20 cellular contexts compared by ENCODE assay signal in genomic region chr3:129101370-129102138, GRCh38. TPM values are rescaled to one million over a fixed set of nuclear protein-coding genes. Genes with fewer than 3 reads are reported as not detected.
DNase-seq lines count a peak whose midpoint lies in the region; ATAC-seq and TF ChIP-seq lines count a peak whose summit lies in the region.
"Had no signal": no experiment of that assay in that cellular context is flagged by ENCODE, and none has a peak within 500 bp of the region (broad histone marks: within the 10 kb centered on the region; RNA-seq: fewer than 3 reads in every experiment).

No MANE protein-coding gene starts in this region.

- ATAC-seq in activated CD4-positive, alpha-beta T cell treated with anti-CD3 and anti-CD28 coated beads for 36 hours = no peak
- ATAC-seq in T-helper 17 cell = no peak

- CTCF ChIA-PET in activated CD4-positive, alpha-beta T cell treated with anti-CD3 and anti-CD28 coated beads for 36 hours (lab: Charles Lee) = interaction anchor here (0.6 to 1.6 kb wide), 6 partner anchors 31 to 144 kb away, joined by 3 to 7 read pairs (median 4); no protein-coding TSS in a partner anchor

- H3K27me3 ChIP-seq in ovary (no peaks in the 10 kb centered on the region), GM23248 (replicated peaks; ENCODE audit: insufficient read depth) (no peaks in the 10 kb centered on the region), trophoblast cell (ENCODE audit: insufficient read depth, low read length) (no peaks in the 10 kb centered on the region)
- H3K27me3 ChIP-seq: SJSA1, transverse colon had no signal

- no peak overlapping the region for H3K18ac ChIP-seq in trophoblast cell (ENCODE audit: low read length)

- H2BK5ac ChIP-seq in trophoblast cell (ENCODE audit: low read depth, low read length, poor library complexity) = no peak overlapping the region

- H3K4me1 Mint-ChIP-seq in activated CD4-positive, alpha-beta T cell treated with anti-CD3 and anti-CD28 coated beads for 36 hours = peaks cover 82% of the 10 kb centered on the region
- H3K4me1 Mint-ChIP-seq in T-helper 17 cell (peaks cover 52% of the 10 kb centered on the region), neural crest cell (no peaks in the 10 kb centered on the region)

- H3K9me3 Mint-ChIP-seq in activated CD4-positive, alpha-beta T cell treated with anti-CD3 and anti-CD28 coated beads for 36 hours (ENCODE audit: low read depth) = no peaks in the 10 kb centered on the region
- H3K9me3 Mint-ChIP-seq in neural crest cell = peaks cover 3% of the 10 kb centered on the region

- H2BK12ac ChIP-seq in trophoblast cell (ENCODE audit: low read length) = no peak overlapping the region

- no peak overlapping the region for H2AK5ac ChIP-seq in trophoblast cell (ENCODE audit: low read length)

- TF ChIP-seq POLR2A in ovary (IDR thresholded peaks at IDR 0.05) = no peak

- 43 to 66% (median 47%) methylated on average over 12 of the region's 12 CpGs for WGBS in ovary, 3 donors
- 83 to 85% methylated on average over 12 of the region's 12 CpGs for WGBS in GM23248 (ENCODE audit: low coverage in 1 of 2, low lambda C conversion rate in 2 of 2, missing lambda C conversion rate in 2 of 2), 2 experiments
- WGBS in trophoblast cell (ENCODE audit: extremely low coverage, insufficient coverage, insufficient read length) = no CpG with 5 or more reads among the region's 12 CpGs

- H3K4me3 Mint-ChIP-seq in activated CD4-positive, alpha-beta T cell treated with anti-CD3 and anti-CD28 coated beads for 36 hours = no peak overlapping the region
- no peak overlapping the region for H3K4me3 Mint-ChIP-seq in T-helper 17 cell
- H3K4me3 Mint-ChIP-seq in neural crest cell = no peak overlapping the region

- H3K14ac ChIP-seq in trophoblast cell (ENCODE audit: low read length) = no peak overlapping the region

- H4K20me1 ChIP-seq in GM23248 (ENCODE audit: insufficient read depth) = peaks cover 3% of the 10 kb centered on the region; the same call in 1 of the 2 replicates

- in situ Hi-C loops in GM23248 (cut with MboI) = no loop called here

- H3K79me1 ChIP-seq in trophoblast cell (ENCODE audit: low read length) = no peaks in the 10 kb centered on the region

- H2AFZ ChIP-seq in GM23248 (no peak overlapping the region), trophoblast cell (ENCODE audit: insufficient read depth, low read length, poor library complexity) (no peak overlapping the region)

- peaks cover 70% of the 10 kb centered on the region for H3K79me2 ChIP-seq in GM23248 (ENCODE audit: insufficient read depth)
- no peaks in the 10 kb centered on the region for H3K79me2 ChIP-seq in trophoblast cell (ENCODE audit: control insufficient read depth, insufficient read depth, low read length, poor library complexity)

- POLR2A ChIA-PET in activated CD4-positive, alpha-beta T cell treated with anti-CD3 and anti-CD28 coated beads for 36 hours (lab: Charles Lee) = interaction anchor here (0.8 to 1.3 kb wide), 3 partner anchors 16 to 19 kb away, joined by 3 to 4 read pairs (median 3); no protein-coding TSS in a partner anchor

- no peaks in the 10 kb centered on the region for H3K9me2 ChIP-seq in GM23248 (ENCODE audit: insufficient read depth)

- H3K36me3 ChIP-seq in ovary (no peaks in the 10 kb centered on the region), GM23248 (ENCODE audit: low read depth) (no peaks in the 10 kb centered on the region), trophoblast cell (ENCODE audit: control insufficient read depth in 1 of 2, insufficient read depth in 2 of 2, low read length in 2 of 2) (peaks cover 3 to 9% of the 10 kb centered on the region in 2 experiments)
- H3K36me3 ChIP-seq: SJSA1, transverse colon had no signal

- H4K8ac ChIP-seq in trophoblast cell (ENCODE audit: low read depth, low read length) = no peak overlapping the region

- no peak for DNase-seq in activated CD4-positive, alpha-beta T cell treated with anti-CD3 and anti-CD28 coated beads for 36 hours
- no peak for DNase-seq in activated CD4-positive, alpha-beta T cell treated with anti-CD3 and anti-CD28 coated beads for 4 hours
- DNase-seq in T-helper 17 cell (no peak), neural crest cell (ENCODE audit: low read depth, low spot score) (no peak), ovary (no peak), GM23248 (no peak), trophoblast cell (no peak)
- DNase-seq: cerebellar nuclear complex; NCI-H1694 treated with DMSO at 0.1 percent for 48 hours; NCI-H446 treated with DMSO at 0.1 percent for 48 hours; stimulated activated CD4-positive, alpha-beta T cell treated with anti-CD3 and anti-CD28 coated beads, Interleukin-4, amount 100 ng/mL, for 1 hour; stimulated activated CD8-positive, alpha-beta memory T cell treated with anti-CD3 and anti-CD28 coated beads, Interleukin-4, amount 100 ng/mL, for 48 hours; transverse colon had no signal

- no peak overlapping the region for H3K4ac ChIP-seq in trophoblast cell (ENCODE audit: low read depth, low read length)

- no peaks in the 10 kb centered on the region for H3K27me3 Mint-ChIP-seq in activated CD4-positive, alpha-beta T cell treated with anti-CD3 and anti-CD28 coated beads for 36 hours
- H3K27me3 Mint-ChIP-seq in T-helper 17 cell = no peaks in the 10 kb centered on the region
- H3K27me3 Mint-ChIP-seq in neural crest cell (ENCODE audit: low read depth) = no peaks in the 10 kb centered on the region

- TF ChIP-seq CTCF in neural crest cell (conservative IDR thresholded peaks at IDR 0.05) (no peak), ovary (IDR thresholded peaks at IDR 0.05) (no peak)

- H3K9me3 ChIP-seq in T-helper 17 cell (ENCODE audit: control insufficient read depth, low read length, poor library complexity, severe bottlenecking) = no peaks in the 10 kb centered on the region
- H3K9me3 ChIP-seq in ovary = no peaks in the 10 kb centered on the region
- no peaks in the 10 kb centered on the region for H3K9me3 ChIP-seq in GM23248 (ENCODE audit: low read depth)
- H3K9me3 ChIP-seq in trophoblast cell (ENCODE audit: insufficient read depth, low read depth, low read length) = no peaks in the 10 kb centered on the region
- H3K9me3 ChIP-seq: SJSA1, transverse colon had no signal

- peaks cover 19% of the 10 kb centered on the region for H3K36me3 Mint-ChIP-seq in activated CD4-positive, alpha-beta T cell treated with anti-CD3 and anti-CD28 coated beads for 36 hours (ENCODE audit: low read depth)
- peaks cover 9% of the 10 kb centered on the region for H3K36me3 Mint-ChIP-seq in T-helper 17 cell (ENCODE audit: low read depth)
- peaks cover 12% of the 10 kb centered on the region for H3K36me3 Mint-ChIP-seq in neural crest cell (ENCODE audit: low read depth)

- no peak overlapping the region for H2BK120ac ChIP-seq in trophoblast cell (ENCODE audit: insufficient read depth, low read length, poor library complexity)

- H3F3A ChIP-seq in GM23248 (ENCODE audit: insufficient read depth) = no peaks in the 10 kb centered on the region

- no peak overlapping the region for H3K23ac ChIP-seq in trophoblast cell (ENCODE audit: low read length)

- H3K27ac ChIP-seq in cingulate gyrus (ENCODE audit: low read depth, low read length) (peak overlapping the region; percentile 39), ovary (no peak overlapping the region), GM23248 (no peak overlapping the region), trophoblast cell (ENCODE audit: low read depth, low read length) (no peak overlapping the region)
- H3K27ac ChIP-seq: C4-2B, SJSA1, transverse colon had no signal

- H3K4me2 ChIP-seq in GM23248 (ENCODE audit: unreplicated experiment) (no peak overlapping the region), trophoblast cell (ENCODE audit: low read length) (no peak overlapping the region)

- no peak overlapping the region for H3K4me3 ChIP-seq in ovary
- no peak overlapping the region for H3K4me3 ChIP-seq in GM23248
- H3K4me3 ChIP-seq in trophoblast cell (ENCODE audit: low read depth, low read length) = no peak overlapping the region
- H3K4me3 ChIP-seq: SJSA1, transverse colon had no signal

- TF ChIP-seq EP300 in ovary (IDR thresholded peaks at IDR 0.05) = no peak

- H3K4me1 ChIP-seq in ovary (ENCODE audit: insufficient read depth) (peaks cover 14% of the 10 kb centered on the region), GM23248 (ENCODE audit: insufficient read depth) (no peaks in the 10 kb centered on the region), trophoblast cell (ENCODE audit: control insufficient read depth in 1 of 2, insufficient read depth in 2 of 2, low read length in 2 of 2) (no peaks in the 10 kb centered on the region)
- H3K4me1 ChIP-seq: SJSA1, transverse colon had no signal

- peak overlapping the region; percentile 20 for H3K27ac Mint-ChIP-seq in activated CD4-positive, alpha-beta T cell treated with anti-CD3 and anti-CD28 coated beads for 36 hours
- peak overlapping the region; percentile 41 for H3K27ac Mint-ChIP-seq in T-helper 17 cell
- peak overlapping the region; percentile 46 for H3K27ac Mint-ChIP-seq in neural crest cell (ENCODE audit: unreplicated experiment)

- no peak overlapping the region for H4K91ac ChIP-seq in trophoblast cell (ENCODE audit: low read depth, low read length)

- H4K12ac ChIP-seq in trophoblast cell (ENCODE audit: low read depth, low read length) = no peak overlapping the region

- H3K9ac ChIP-seq in GM23248 (no peak overlapping the region), trophoblast cell (ENCODE audit: low read length) (no peak overlapping the region)

- intact Hi-C loops in activated CD4-positive, alpha-beta T cell treated with anti-CD3 and anti-CD28 coated beads for 36 hours (cut with DNase I, micrococcal nuclease) = no loop called here
- intact Hi-C loops in ovary (cut with DNase I) = loop anchor here in 1 of 4 donors (5.0 kb wide), 1 partner anchor 301 kb away; no protein-coding TSS in a partner anchor

RNA-seq across cellular contexts. Expression of gene RAB43, which starts 20.1 kb away (rescaled TPM):
- 10 to 100 TPM; 32.1 to 51.8 TPM for total RNA-seq in activated CD4-positive, alpha-beta T cell treated with anti-CD3 and anti-CD28 coated beads for 36 hours
- total RNA-seq in T-helper 17 cell = 10 to 100 TPM; 33.7 to 37.8 TPM
- total RNA-seq in neural crest cell = 9.6 and 11.4 TPM in 2 replicates
- total RNA-seq in ovary = 10 to 100 TPM; 10.9 to 37.7 (median 24.8) TPM
- 10 to 100 TPM in 1 of 2 donors, under 1 TPM in 1; 0.88 to 22.3 TPM for polyA plus RNA-seq in ovary
- total RNA-seq in GM23248 (2014; rRNA removed; shearing (Covaris generic)) = 19.7 and 21.6 TPM in 2 replicates
- 6.0 and 6.9 TPM in 2 replicates for polyA plus RNA-seq in GM23248 (2016; fragmentation: Nextera tagmentation; extraction: Ambion mirVana)
- polyA plus RNA-seq in trophoblast cell (2013) = 8.8 and 9.7 TPM in 2 replicates

RNA-seq across cellular contexts. Expression of gene GP9, which starts 41.0 kb away (rescaled TPM):
- total RNA-seq in activated CD4-positive, alpha-beta T cell treated with anti-CD3 and anti-CD28 coated beads for 36 hours = not detected
- total RNA-seq in T-helper 17 cell = 10 to 100 TPM in 1 of 2 donors, 1 to 10 TPM in 1; 3.8 to 68.5 TPM
- total RNA-seq in neural crest cell = not detected in 2 replicates
- not detected for total RNA-seq in ovary
- polyA plus RNA-seq in ovary = not detected
- total RNA-seq in GM23248 (2014; rRNA removed; shearing (Covaris generic)) = not detected in 2 replicates
- not detected in 2 replicates for polyA plus RNA-seq in GM23248 (2016; fragmentation: Nextera tagmentation; extraction: Ambion mirVana)
- not detected in 2 replicates for polyA plus RNA-seq in trophoblast cell (2013)
- total RNA-seq: A172, Daoy, fibroblast of villous mesenchyme, M059J, SJSA1 had no signal

RNA-seq across cellular contexts. Expression of gene ISY1, which starts 59.3 kb away (rescaled TPM):
- total RNA-seq in activated CD4-positive, alpha-beta T cell treated with anti-CD3 and anti-CD28 coated beads for 36 hours = 10 to 100 TPM; 44.9 to 65.5 TPM
- total RNA-seq in T-helper 17 cell = 10 to 100 TPM; 39.0 TPM
- 31.4 and 34.7 TPM in 2 replicates for total RNA-seq in neural crest cell
- 10 to 100 TPM; 13.1 to 36.6 (median 28.5) TPM for total RNA-seq in ovary
- 10 to 100 TPM; 31.7 to 45.3 TPM for polyA plus RNA-seq in ovary
- 28.3 and 33.8 TPM in 2 replicates for total RNA-seq in GM23248 (2014; rRNA removed; shearing (Covaris generic))
- 51.3 and 51.9 TPM in 2 replicates for polyA plus RNA-seq in GM23248 (2016; fragmentation: Nextera tagmentation; extraction: Ambion mirVana)
- polyA plus RNA-seq in trophoblast cell (2013) = 19.1 and 19.8 TPM in 2 replicates
